In the genomic region with DNA sequence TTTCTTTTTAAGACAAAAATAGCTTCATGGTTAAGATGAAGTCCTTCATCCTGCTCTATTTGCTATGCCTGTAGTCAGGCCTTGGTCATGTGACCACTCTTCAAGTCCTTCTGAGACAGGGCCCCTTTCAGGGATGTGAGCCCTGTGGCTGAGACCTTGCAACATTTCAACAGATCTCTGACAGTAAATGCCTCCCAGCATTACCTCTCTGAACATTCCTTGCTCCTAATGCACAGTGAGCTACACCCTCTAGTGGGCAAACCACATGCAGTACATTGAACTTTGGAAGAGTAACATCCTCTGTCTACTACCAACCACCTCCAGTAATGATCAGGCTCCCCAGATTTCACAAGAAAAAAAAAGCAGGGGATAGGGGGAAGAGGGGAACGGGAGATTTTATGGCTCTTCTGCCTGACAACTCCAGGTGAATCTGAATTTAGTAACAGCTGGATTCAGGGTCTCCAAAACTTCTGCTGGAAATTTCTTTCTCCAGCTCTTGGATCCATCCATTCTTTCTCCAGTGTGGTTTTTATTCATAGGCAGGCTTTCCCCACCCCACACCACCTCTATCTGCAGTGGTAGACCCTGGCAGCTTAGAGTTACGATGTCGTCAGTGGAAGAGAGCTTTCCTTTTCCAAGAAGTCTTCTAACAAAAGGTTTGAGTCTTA, we compare ENCODE assay signal across 9 cellular contexts. TPM values are rescaled to one million over a fixed set of nuclear protein-coding genes. Genes with fewer than 3 reads are reported as not detected.
A peak's percentile ranks its signal among the peaks of the same experiment; 100 is the strongest.
DNase-seq lines count a peak whose midpoint lies in the region; TF ChIP-seq lines count a peak whose summit lies in the region.
"Had no signal": no experiment of that assay in that cellular context is flagged by ENCODE, and none has a peak within 500 bp of the region (broad histone marks: within the 10 kb centered on the region; RNA-seq: fewer than 3 reads in every experiment).

No MANE protein-coding gene starts in this region.

- POLR2A ChIA-PET in A673 (lab: Charles Lee; ENCODE audit: low non-redundant PET), result no interaction called here

- no TSS peak for BruUV-seq in A673 (replicated peaks; lab: Mats Ljungman, UMichigan)

- no peaks in the 10 kb centered on the region for H3K9me3 ChIP-seq in A673 (ENCODE audit: low read depth, low read length, poor library complexity, severe bottlenecking)

- peak; percentile 69 for DNase-seq in A673 (ENCODE audit: low spot score)
- no peak for DNase-seq in GM06990 (ENCODE audit: extremely low read depth, insufficient read length)
- DNase-seq in HCEC 1CT, result peak; percentile 69
- peak; percentile 71 for DNase-seq in LoVo (ENCODE audit: low spot score)
- DNase-seq in SK-N-DZ (ENCODE audit: low spot score), result peak; percentile 64
- DNase-seq in epidermal melanocyte (ENCODE audit: insufficient read length, low spot score), result peak; percentile 61
- DNase-seq in myocyte (ENCODE audit: low read depth), result peak; percentile 50
- DNase-seq in NK-92 treated with Interleukin-12 subunit alpha and Interleukin-12 subunit beta, amount 100 ng/mL, for 24 hours (lab: John Stamatoyannopoulos, UW), result no peak

- TF ChIP-seq CTCF in A673 (conservative IDR thresholded peaks at IDR 0.05; ENCODE audit: low read depth, low read length) (peak; percentile 79), GM06990 (IDR thresholded peaks at IDR 0.05; ENCODE audit: insufficient read depth, low read length, poor library complexity, severe bottlenecking) (peak; percentile 74)

- intact Hi-C loops in A673 (cut with micrococcal nuclease; ENCODE audit: unreplicated experiment), result loop anchor here (2.0 kb wide), 1 partner anchor 196 kb away; no protein-coding TSS in a partner anchor

- H3K4me3 ChIP-seq in A673 (ENCODE audit: low read depth, low read length, poor library complexity, severe bottlenecking), result no peak overlapping the region
- no peak overlapping the region for H3K4me3 ChIP-seq in GM06990 (replicated peaks; ENCODE audit: low read depth, low read length)

- no peaks in the 10 kb centered on the region for H3K27me3 ChIP-seq in A673 (replicated peaks; ENCODE audit: insufficient read depth, low read depth, low read length, poor library complexity)
- H3K27me3 ChIP-seq in GM06990 (replicated peaks; ENCODE audit: control insufficient read depth, insufficient read depth, low read length), result no peaks in the 10 kb centered on the region

- H3K4me1 ChIP-seq in A673 (ENCODE audit: insufficient read depth, low read length, poor library complexity, severe bottlenecking), result no peaks in the 10 kb centered on the region

- CTCF ChIA-PET in A673 (lab: Charles Lee), result interaction anchor here (0.7 kb wide), 1 partner anchor 12 kb away, joined by 3 read pairs; no protein-coding TSS in a partner anchor

- no peak overlapping the region for H3K27ac ChIP-seq in A673 (ENCODE audit: low read depth, low read length, poor library complexity, severe bottlenecking)

- H3K36me3 ChIP-seq in A673 (ENCODE audit: insufficient read depth, low read length, poor library complexity, severe bottlenecking), result no peaks in the 10 kb centered on the region
- H3K36me3 ChIP-seq in GM06990 (ENCODE audit: control insufficient read depth, insufficient read depth, low read length), result no peaks in the 10 kb centered on the region

RNA-seq across cellular contexts. Expression of gene FBXO38, which starts 8.9 kb away (rescaled TPM):
- 36.7 and 43.8 TPM in 2 replicates for total RNA-seq in A673 (2021)
- 26.7 and 30.8 TPM in 2 replicates for polyA plus RNA-seq in SK-N-DZ (2014; cell fraction: cytosol; rRNA removed)
- 36.6 and 37.7 TPM in 2 replicates for polyA plus RNA-seq in SK-N-DZ (2014; cell fraction: nucleus; rRNA removed)
- 46.0 and 56.8 TPM in 2 replicates for total RNA-seq in myocyte
- polyA plus RNA-seq in myocyte (2012), result 16.5 TPM

RNA-seq across cellular contexts. Expression of gene SPINK9, which starts 39.5 kb away (rescaled TPM):
- total RNA-seq in A673 (2021), result not detected in 2 replicates
- not detected in 2 replicates for polyA plus RNA-seq in SK-N-DZ (2014; cell fraction: cytosol; rRNA removed)
- not detected in 2 replicates for polyA plus RNA-seq in SK-N-DZ (2014; cell fraction: nucleus; rRNA removed)
- total RNA-seq in myocyte, result not detected in 2 replicates
- not detected for polyA plus RNA-seq in myocyte (2012)
- total RNA-seq: mononuclear cell had no signal

Comparison
In these comparisons a context has a peak if more than half of its experiments do, and no peak if none do; other contexts are left out.
1. DNase-seq: peak in A673 (single experiment), HCEC 1CT (single experiment), LoVo (single experiment), SK-N-DZ (single experiment), epidermal melanocyte (single experiment) and myocyte (single experiment); none in GM06990 (single experiment) and NK-92 treated with Interleukin-12 subunit alpha and Interleukin-12 subunit beta, amount 100 ng/mL, for 24 hours (single experiment).